In genomic region chr3:161454615-161455014, GRCh38 we compare ENCODE assay signal across 31 cellular contexts. TPM values are rescaled to one million over a fixed set of nuclear protein-coding genes. Genes with fewer than 3 reads are reported as not detected.
"Had no signal": no experiment of that assay in that cellular context is flagged by ENCODE, and none has a peak within 500 bp of the region (broad histone marks: within the 10 kb centered on the region; RNA-seq: fewer than 3 reads in every experiment).

No MANE protein-coding gene starts in this region.

- H3K9me3 ChIP-seq: adrenal gland, ascending aorta, vagina had no signal

- H3K27me3 ChIP-seq: adrenal gland, ascending aorta, brain microvascular endothelial cell, hepatocyte, left lung, vagina had no signal

- H3K4me1 ChIP-seq: adrenal gland, ascending aorta, left lung, vagina had no signal

- H3K9me3 Mint-ChIP-seq: activated T-cell treated with anti-CD3 and anti-CD28 coated beads, Interleukin-2, amount 50 U/mL, for 4 hours; activated T-helper 2 cell treated with anti-CD3 and anti-CD28 coated beads, Interferon-gamma antibody, Interleukin-2, Interleukin-4, amounts not matched to agents 10 μg/mL and 5 μg/mL and 100 μg/mL, durations not matched to agents 14 hours and 24 hours and 36 hours; dendritic cell treated with granulocyte-macrophage colony-stimulating factor and Interleukin-4, amounts not matched to agents 40 ng/mL and 50 ng/mL, for 4 days; natural killer cell treated with Interleukin-12 subunit alpha and Interleukin-12 subunit beta and Interleukin-15 and Interleukin-18, amount 100 ng/mL, for 72 hours; T-helper 2 cell treated with Interferon-gamma antibody and Interleukin-4, amounts not matched to agents 5 μg/mL and 100 μg/mL, for 36 hours had no signal

- H3K27me3 Mint-ChIP-seq: dendritic cell treated with granulocyte-macrophage colony-stimulating factor and Interleukin-4, amounts not matched to agents 40 ng/mL and 50 ng/mL, for 4 days; type B pancreatic cell had no signal

- H3K36me3 Mint-ChIP-seq: activated naive CD8-positive, alpha-beta T cell; natural killer cell treated with Interleukin-12 subunit alpha and Interleukin-12 subunit beta and Interleukin-15 and Interleukin-18, amount 100 ng/mL, for 72 hours; type B pancreatic cell had no signal

- DNase-seq: activated CD4-positive, alpha-beta T cell treated with anti-CD3 and anti-CD28 coated beads, Interleukin-2, amount 50 U/mL, for 48 hours; activated CD8-positive, alpha-beta memory T cell treated with anti-CD3 and anti-CD28 coated beads, Interleukin-2, amount 50 U/mL, for 48 hours; activated naive CD4-positive, alpha-beta T cell; activated T-cell treated with anti-CD3 and anti-CD28 coated beads, Interleukin-2, amount 50 U/mL, for 4 hours; adrenal gland; brain microvascular endothelial cell; caudate nucleus; effector memory CD4-positive, alpha-beta T cell; glutamatergic neuron; kidney glomerular epithelial cell; left lung; midbrain; occipital lobe; posterior cingulate gyrus; stimulated activated CD4-positive, alpha-beta T cell treated with anti-CD3 and anti-CD28 coated beads, Interleukin-4, amount 100 ng/mL, for 1 hour; stimulated activated naive CD4-positive, alpha-beta T cell treated with Interleukin-2 at 50 U/mL for 16 hours had no signal

- H3K4me2 ChIP-seq: hepatocyte had no signal

- H3K36me3 ChIP-seq: adrenal gland, ascending aorta, brain microvascular endothelial cell, left lung, thoracic aorta, vagina had no signal

- H2AFZ ChIP-seq: hepatocyte had no signal

- H3K4me3 Mint-ChIP-seq: activated naive CD8-positive, alpha-beta T cell; activated T-cell treated with anti-CD3 and anti-CD28 coated beads, Interleukin-2, amount 50 U/mL, for 4 hours; dendritic cell treated with granulocyte-macrophage colony-stimulating factor and Interleukin-4, amounts not matched to agents 40 ng/mL and 50 ng/mL, for 4 days; natural killer cell treated with Interleukin-12 subunit alpha and Interleukin-12 subunit beta and Interleukin-15 and Interleukin-18, amount 100 ng/mL, for 72 hours; T-helper 2 cell treated with Interferon-gamma antibody and Interleukin-4, amounts not matched to agents 5 μg/mL and 100 μg/mL, for 36 hours; type B pancreatic cell had no signal

- H3K4me3 ChIP-seq: adrenal gland, ascending aorta, hepatocyte, left lung, lung, thoracic aorta, vagina had no signal

- H3K27ac ChIP-seq: adrenal gland, ascending aorta, brain microvascular endothelial cell, hepatocyte, left lung, thoracic aorta, vagina had no signal

- H3K79me2 ChIP-seq: hepatocyte had no signal

- H3K27ac Mint-ChIP-seq: activated naive CD8-positive, alpha-beta T cell; activated T-helper 2 cell treated with anti-CD3 and anti-CD28 coated beads, Interferon-gamma antibody, Interleukin-2, Interleukin-4, amounts not matched to agents 10 μg/mL and 5 μg/mL and 100 μg/mL, durations not matched to agents 14 hours and 24 hours and 36 hours; dendritic cell treated with granulocyte-macrophage colony-stimulating factor and Interleukin-4, amounts not matched to agents 40 ng/mL and 50 ng/mL, for 4 days; natural killer cell treated with Interleukin-12 subunit alpha and Interleukin-12 subunit beta and Interleukin-15 and Interleukin-18, amount 100 ng/mL, for 72 hours; T-helper 2 cell treated with Interferon-gamma antibody and Interleukin-4, amounts not matched to agents 5 μg/mL and 100 μg/mL, for 36 hours; type B pancreatic cell had no signal

RNA-seq across cellular contexts. Expression of gene OTOL1, which starts 42.0 kb away (rescaled TPM):
- total RNA-seq: activated CD8-positive, alpha-beta memory T cell treated with anti-CD3 and anti-CD28 coated beads for 36 hours; activated T-cell treated with anti-CD3 and anti-CD28 coated beads, Interleukin-2, amount 50 U/mL, for 4 hours; activated T-helper 2 cell treated with anti-CD3 and anti-CD28 coated beads, Interferon-gamma antibody, Interleukin-2, Interleukin-4, amounts not matched to agents 10 μg/mL and 5 μg/mL and 100 μg/mL, durations not matched to agents 14 hours and 24 hours and 36 hours; adrenal gland; ascending aorta; endothelial cell of umbilical vein; esophagus mucosa; hepatocyte; left lung; lung; natural killer cell treated with Interleukin-12 subunit alpha and Interleukin-12 subunit beta and Interleukin-15 and Interleukin-18, amount 100 ng/mL, for 72 hours; occipital lobe; renal cortical epithelial cell; thoracic aorta; vagina had no signal
- polyA plus RNA-seq: adrenal gland, endothelial cell of umbilical vein, hepatocyte, lung had no signal
